ENCODE assay signal across 1 cellular context in the genomic region with DNA sequence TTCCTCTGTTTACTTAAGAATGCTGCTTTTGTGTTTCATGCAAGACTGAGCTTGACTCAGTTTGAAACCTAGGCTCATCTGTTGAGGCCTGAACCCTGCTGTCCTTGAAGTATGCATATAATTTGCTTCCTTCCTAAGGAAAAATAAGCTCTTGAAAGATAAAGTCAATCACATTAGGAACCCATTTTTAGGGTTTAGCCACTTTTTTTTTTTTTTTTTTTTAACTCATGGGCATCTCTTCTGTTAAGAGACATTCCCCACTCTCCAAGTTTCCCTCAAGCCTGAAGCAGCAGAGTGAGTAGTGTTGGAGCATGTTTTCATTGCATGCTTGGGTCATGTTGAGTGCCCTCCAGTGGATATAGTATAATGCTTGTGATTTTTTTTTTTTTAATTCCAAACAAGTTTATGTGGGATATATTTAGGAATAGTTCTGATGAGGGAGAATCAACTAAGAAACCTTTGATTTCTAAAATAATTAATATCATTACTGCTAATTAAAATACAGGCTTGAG.
TF ChIP-seq lines count a peak whose summit lies in the region.

No MANE protein-coding gene starts in this region.

TF ChIP-seq in H1, 55 proteins besides CTCF, POLR2A, EP300 and RAD21:
- TF ChIP-seq POLR2AphosphoS5 (IDR thresholded peaks at IDR 0.05; ENCODE audit: low read depth, low read length) = peak; percentile 21; the same call in 1 of the 2 replicates
- TF ChIP-seq ATF2 (IDR thresholded peaks at IDR 0.05; ENCODE audit: low read length) = no peak
